ENCODE assay signal across 11 cellular contexts in the genomic region with DNA sequence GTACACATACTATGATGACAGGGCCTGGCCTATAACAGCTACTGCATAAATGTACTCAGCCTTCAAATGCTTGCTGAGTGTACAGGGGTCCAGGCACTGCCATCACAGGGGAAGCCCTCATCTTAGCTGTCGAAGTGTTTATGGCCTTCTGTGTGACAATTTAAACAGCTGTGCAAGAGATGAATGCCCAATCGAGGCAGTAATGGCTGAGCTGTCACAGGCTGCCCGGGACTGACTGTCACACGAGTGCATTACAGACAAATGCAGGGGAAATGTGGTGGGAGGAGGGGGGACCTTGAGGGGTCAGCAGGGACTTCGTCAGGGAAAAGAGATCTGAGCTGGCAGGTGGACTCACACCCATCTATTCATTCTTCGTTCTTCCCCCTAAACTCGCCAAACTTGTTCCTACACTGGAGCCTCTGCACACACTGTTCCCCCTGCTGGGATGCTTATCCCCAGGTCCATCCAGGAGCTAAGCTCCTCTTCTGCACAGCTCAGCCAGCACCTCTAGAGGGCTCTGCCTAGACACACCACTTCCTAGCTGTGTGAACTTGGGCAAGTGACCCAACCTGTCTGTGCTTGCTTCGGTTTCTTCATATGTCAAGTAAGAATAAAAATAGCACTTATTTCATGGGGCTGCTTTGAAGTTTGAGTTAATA.
DNase-seq lines count a peak whose midpoint lies in the region; ATAC-seq and TF ChIP-seq lines count a peak whose summit lies in the region.
"Had no signal": no experiment of that assay in that cellular context is flagged by ENCODE, and none has a peak within 500 bp of the region (broad histone marks: within the 10 kb centered on the region; RNA-seq: fewer than 3 reads in every experiment).

No MANE protein-coding gene starts in this region.

- H3K27me3 ChIP-seq in neural progenitor cell, result no peaks in the 10 kb centered on the region
- H3K27me3 ChIP-seq: BLaER1, gastrocnemius medialis, SJSA1 had no signal

- POLR2A ChIA-PET in activated CD8-positive, alpha-beta T cell treated with anti-CD3 and anti-CD28 coated beads, Interleukin-2, amount 10 ng/mL, durations not matched to agents 7 days and 5 days (lab: Charles Lee), result no interaction called here

- H3K36me3 ChIP-seq in neural progenitor cell, result no peaks in the 10 kb centered on the region
- H3K36me3 ChIP-seq: BLaER1, gastrocnemius medialis, SJSA1 had no signal

- in situ Hi-C loops in KBM-7 (cut with MboI; ENCODE audit: low pct_unique_long_range_greater_than_20kb, low sequenced_read_pairs), result no loop called here

- H4K20me1 ChIP-seq in neural progenitor cell (ENCODE audit: low read depth), result no peaks in the 10 kb centered on the region
- H4K20me1 ChIP-seq: BLaER1 had no signal

- CTCF ChIA-PET in activated CD8-positive, alpha-beta T cell treated with anti-CD3 and anti-CD28 coated beads, Interleukin-2, amount 10 ng/mL, durations not matched to agents 7 days and 5 days (lab: Charles Lee), result interaction anchor here (0.6 to 3.6 kb wide), 12 partner anchors 14 to 228 kb away, joined by 3 to 16 read pairs (median 3); no protein-coding TSS in a partner anchor

- H3K4me1 ChIP-seq in neural progenitor cell, result no peaks in the 10 kb centered on the region
- H3K4me1 ChIP-seq: SJSA1 had no signal

- TF ChIP-seq CTCF in neural progenitor cell (IDR thresholded peaks at IDR 0.05), result peak; percentile 60

- H3F3A ChIP-seq in neural progenitor cell (ENCODE audit: low read depth), result no peaks in the 10 kb centered on the region

- H3K4me2 ChIP-seq in neural progenitor cell, result no peak overlapping the region

- peaks cover 21% of the 10 kb centered on the region for H3K27me3 Mint-ChIP-seq in activated CD8-positive, alpha-beta T cell treated with anti-CD3 and anti-CD28 coated beads, Interleukin-2, amount 10 ng/mL, durations not matched to agents 7 days and 5 days (ENCODE audit: low read depth)
- peaks cover 11% of the 10 kb centered on the region for H3K27me3 Mint-ChIP-seq in neural progenitor cell (ENCODE audit: insufficient read depth, low read depth)

- H3K27ac ChIP-seq in neural progenitor cell, result no peak overlapping the region
- H3K27ac ChIP-seq: BLaER1, gastrocnemius medialis, SJSA1 had no signal

- peak; percentile 63 for ATAC-seq in activated CD8-positive, alpha-beta T cell treated with anti-CD3 and anti-CD28 coated beads, Interleukin-2, amount 10 ng/mL, durations not matched to agents 7 days and 5 days
- ATAC-seq: gastrocnemius medialis had no signal

- no peaks in the 10 kb centered on the region for H3K36me3 Mint-ChIP-seq in activated CD8-positive, alpha-beta T cell treated with anti-CD3 and anti-CD28 coated beads, Interleukin-2, amount 10 ng/mL, durations not matched to agents 7 days and 5 days (ENCODE audit: low read depth)
- no peaks in the 10 kb centered on the region for H3K36me3 Mint-ChIP-seq in neural progenitor cell

- H2AFZ ChIP-seq in neural progenitor cell (replicated peaks), result no peak overlapping the region

- H3K9ac ChIP-seq in neural progenitor cell, result no peak overlapping the region
- H3K9ac ChIP-seq: BLaER1 had no signal

- H3K79me2 ChIP-seq in neural progenitor cell (ENCODE audit: low read depth), result no peaks in the 10 kb centered on the region

- H3K4me3 Mint-ChIP-seq in activated CD8-positive, alpha-beta T cell treated with anti-CD3 and anti-CD28 coated beads, Interleukin-2, amount 10 ng/mL, durations not matched to agents 7 days and 5 days, result no peak overlapping the region
- no peak overlapping the region for H3K4me3 Mint-ChIP-seq in neural progenitor cell

- H3K4me3 ChIP-seq in neural progenitor cell, result no peak overlapping the region
- H3K4me3 ChIP-seq: BLaER1, gastrocnemius medialis, SJSA1 had no signal

- DNase-seq in NCI-H2196 (lab: John Stamatoyannopoulos, UW; ENCODE audit: unreplicated experiment) (peak; percentile 7), NCI-H2196 treated with DMSO at 0.1 percent for 48 hours (lab: John Stamatoyannopoulos, UW; ENCODE audit: unreplicated experiment) (no peak), KBM-7 (peak; percentile 32), neural progenitor cell (ENCODE audit: low spot score) (peak; percentile 49), HPDE6-E6E7 (ENCODE audit: extremely low spot score) (no peak), NCI-H226 (no peak)
- DNase-seq in activated CD8-positive, alpha-beta T cell treated with anti-CD3 and anti-CD28 coated beads, Interleukin-2, amount 10 ng/mL, durations not matched to agents 7 days and 5 days, result peak; percentile 47
- no peak for DNase-seq in central memory CD4-positive, alpha-beta T cell
- DNase-seq: gastrocnemius medialis had no signal

- H3K9me3 ChIP-seq in neural progenitor cell (ENCODE audit: low read depth), result no peaks in the 10 kb centered on the region
- H3K9me3 ChIP-seq: BLaER1, gastrocnemius medialis, SJSA1 had no signal

- no peaks in the 10 kb centered on the region for H3K9me3 Mint-ChIP-seq in activated CD8-positive, alpha-beta T cell treated with anti-CD3 and anti-CD28 coated beads, Interleukin-2, amount 10 ng/mL, durations not matched to agents 7 days and 5 days (ENCODE audit: insufficient read depth)
- H3K9me3 Mint-ChIP-seq in neural progenitor cell, result no peaks in the 10 kb centered on the region

- no peak overlapping the region for H3K27ac Mint-ChIP-seq in activated CD8-positive, alpha-beta T cell treated with anti-CD3 and anti-CD28 coated beads, Interleukin-2, amount 10 ng/mL, durations not matched to agents 7 days and 5 days
- H3K27ac Mint-ChIP-seq in neural progenitor cell, result no peak overlapping the region

- H3K4me1 Mint-ChIP-seq in activated CD8-positive, alpha-beta T cell treated with anti-CD3 and anti-CD28 coated beads, Interleukin-2, amount 10 ng/mL, durations not matched to agents 7 days and 5 days (ENCODE audit: low read depth), result peaks cover 15% of the 10 kb centered on the region
- H3K4me1 Mint-ChIP-seq in neural progenitor cell, result peaks cover 16% of the 10 kb centered on the region

Comparison
In these comparisons a context has a peak if more than half of its experiments do, and no peak if none do; other contexts are left out.
1. DNase-seq: peak in NCI-H2196 (single experiment), KBM-7 (single experiment), activated CD8-positive, alpha-beta T cell treated with anti-CD3 and anti-CD28 coated beads, Interleukin-2, amount 10 ng/mL, durations not matched to agents 7 days and 5 days (single experiment) and neural progenitor cell (single experiment); none in NCI-H2196 treated with DMSO at 0.1 percent for 48 hours (single experiment), HPDE6-E6E7 (single experiment), NCI-H226 (single experiment) and central memory CD4-positive, alpha-beta T cell (single experiment).